ENCODE assay signal across 8 cellular contexts in the genomic region with DNA sequence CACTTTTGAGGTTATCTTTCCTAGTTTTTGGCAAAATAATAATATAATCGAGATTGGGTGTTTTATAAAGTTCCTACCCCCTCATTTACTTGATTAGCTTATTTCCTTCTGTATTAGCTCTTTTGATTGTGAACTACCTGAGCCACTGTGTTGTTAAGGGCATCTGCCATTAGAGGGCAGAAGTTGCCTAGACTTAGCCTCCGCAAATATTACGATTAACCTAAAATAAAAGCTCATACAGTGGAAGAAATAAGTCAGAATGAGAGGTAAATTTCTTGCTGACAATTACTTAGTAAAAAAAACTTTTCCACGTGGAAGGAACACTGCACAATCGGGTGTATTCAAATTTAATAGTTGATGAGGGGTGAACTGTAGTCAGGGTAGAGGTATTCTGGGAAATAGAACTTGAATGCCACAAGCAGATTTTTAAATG. TPM values are rescaled to one million over a fixed set of nuclear protein-coding genes. Genes with fewer than 3 reads are reported as not detected.
DNase-seq lines count a peak whose midpoint lies in the region; ATAC-seq, FAIRE-seq and TF ChIP-seq lines count a peak whose summit lies in the region.

No MANE protein-coding gene starts in this region.

- peak; percentile 51 for FAIRE-seq in kidney (lab: Jason Lieb, UNC)

- DNase-seq in NCI-H1436 (lab: John Stamatoyannopoulos, UW) (peak; percentile 56), NCI-H1436 treated with DMSO at 0.1 percent for 48 hours (lab: John Stamatoyannopoulos, UW) (no peak), SJCRH30 (peak; percentile 34 to 71), brain microvascular endothelial cell (peak; percentile 61), kidney (no peak), left lobe of liver (ENCODE audit: low spot score) (no peak)
- peak; percentile 8 to 21 for DNase-seq in stimulated activated CD8-positive, alpha-beta memory T cell treated with anti-CD3 and anti-CD28 coated beads, Interleukin-4, amount 100 ng/mL, for 4 hours (ENCODE audit: low read depth in 2 of 2, low spot score in 1 of 2)

- in situ Hi-C loops in brain microvascular endothelial cell (cut with HindIII; ENCODE audit: low pct_ligation_motif_present, low sequenced_read_pairs): no loop called here

- no peak for ATAC-seq in left lobe of liver

- peak overlapping the region; percentile 96 for H3K4me3 ChIP-seq in SJCRH30
- H3K4me3 ChIP-seq in brain microvascular endothelial cell (ENCODE audit: low read depth, low read length): peak overlapping the region; percentile 85
- H3K4me3 ChIP-seq in kidney (ENCODE audit: low read length in 2 of 2): peak overlapping the region; percentile 83 to 89

- no peak for TF ChIP-seq EP300 in Ishikawa (IDR thresholded peaks at IDR 0.05; ENCODE audit: borderline replicate concordance)

- H3K9me3 ChIP-seq in SJCRH30 (replicated peaks) (no peaks in the 10 kb centered on the region), kidney (ENCODE audit: control insufficient read depth in 1 of 2, low read length in 2 of 2) (no peaks in the 10 kb centered on the region)

- TF ChIP-seq RAD21 in Ishikawa (IDR thresholded peaks at IDR 0.05; ENCODE audit: low read depth): peak; percentile 49

- intact Hi-C loops in kidney (cut with DNase I): no loop called here

- H3K27me3 ChIP-seq in SJCRH30 (no peaks in the 10 kb centered on the region), brain microvascular endothelial cell (replicated peaks) (no peaks in the 10 kb centered on the region)

- peak; percentile 84 for TF ChIP-seq CTCF in brain microvascular endothelial cell (IDR thresholded peaks at IDR 0.05; ENCODE audit: low read depth, low read length, missing control alignments)
- TF ChIP-seq CTCF in kidney (IDR thresholded peaks at IDR 0.05; ENCODE audit: borderline replicate concordance, extremely low read depth, insufficient read depth): peak; percentile 76

- peak overlapping the region; percentile 5 to 93 for H3K9ac ChIP-seq in kidney (ENCODE audit: low read length in 2 of 2)

- H3K36me3 ChIP-seq in SJCRH30 (peaks cover 53% of the 10 kb centered on the region), brain microvascular endothelial cell (replicated peaks) (peaks cover 17% of the 10 kb centered on the region), kidney (ENCODE audit: control insufficient read depth in 1 of 2, insufficient read depth in 2 of 2, low read length in 2 of 2) (peaks cover 13 to 29% of the 10 kb centered on the region in 2 donors)

- H3K4me1 ChIP-seq in SJCRH30 (peaks cover 9% of the 10 kb centered on the region), kidney (ENCODE audit: control insufficient read depth in 1 of 2, insufficient read depth in 1 of 2, low read depth in 1 of 2, low read length in 2 of 2) (peaks cover 13 to 24% of the 10 kb centered on the region in 2 donors)

- H3K27ac ChIP-seq in SJCRH30 (no peak overlapping the region), brain microvascular endothelial cell (no peak overlapping the region), kidney (ENCODE audit: low read depth in 2 of 2, low read length in 2 of 2) (peak overlapping the region in 1 of 2 donors; percentile 34)

TF ChIP-seq in Ishikawa, 13 proteins besides CTCF, POLR2A, EP300 and RAD21:
- no peak for TF ChIP-seq CREB1 (IDR thresholded peaks at IDR 0.05; ENCODE audit: low read depth)
- no peak for TF ChIP-seq CEBPB (IDR thresholded peaks at IDR 0.05)
- no peak for TF ChIP-seq TCF12 (IDR thresholded peaks at IDR 0.05; ENCODE audit: low read depth)
- TF ChIP-seq NFIC (IDR thresholded peaks at IDR 0.05): no peak
- TF ChIP-seq, protein P1, sequence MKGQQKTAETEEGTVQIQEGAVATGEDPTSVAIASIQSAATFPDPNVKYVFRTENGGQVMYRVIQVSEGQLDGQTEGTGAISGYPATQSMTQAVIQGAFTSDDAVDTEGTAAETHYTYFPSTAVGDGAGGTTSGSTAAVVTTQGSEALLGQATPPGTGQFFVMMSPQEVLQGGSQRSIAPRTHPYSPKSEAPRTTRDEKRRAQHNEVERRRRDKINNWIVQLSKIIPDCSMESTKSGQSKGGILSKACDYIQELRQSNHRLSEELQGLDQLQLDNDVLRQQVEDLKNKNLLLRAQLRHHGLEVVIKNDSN (IDR thresholded peaks at IDR 0.05): no peak
- no peak for TF ChIP-seq TEAD4 (IDR thresholded peaks at IDR 0.05)
- no peak for TF ChIP-seq TAF1 (IDR thresholded peaks at IDR 0.05; ENCODE audit: low read depth)
- TF ChIP-seq EGR1 (IDR thresholded peaks at IDR 0.05): no peak
- no peak for TF ChIP-seq ZBTB7A (IDR thresholded peaks at IDR 0.05; ENCODE audit: low read depth)
- TF ChIP-seq, protein P2, sequence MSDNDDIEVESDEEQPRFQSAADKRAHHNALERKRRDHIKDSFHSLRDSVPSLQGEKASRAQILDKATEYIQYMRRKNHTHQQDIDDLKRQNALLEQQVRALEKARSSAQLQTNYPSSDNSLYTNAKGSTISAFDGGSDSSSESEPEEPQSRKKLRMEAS (IDR thresholded peaks at IDR 0.05): no peak
- TF ChIP-seq FOXM1 (IDR thresholded peaks at IDR 0.05; ENCODE audit: borderline replicate concordance, low read depth): no peak
- no peak for TF ChIP-seq YY1 (IDR thresholded peaks at IDR 0.05; ENCODE audit: low read depth)

RNA-seq across cellular contexts. Expression of gene H3-3A, which starts 2.3 kb away (rescaled TPM):
- total RNA-seq in SJCRH30 (2014; rRNA removed; shearing (Covaris generic)): 923 and 957 TPM in 2 replicates
- 524 TPM for total RNA-seq in kidney
- 404 TPM for polyA plus RNA-seq in kidney (ENCODE audit: insufficient read depth, low read depth, low replicate concordance)
- 129 TPM for total RNA-seq in left lobe of liver

Comparison
In these comparisons a context has a peak if more than half of its experiments do, and no peak if none do; other contexts are left out.
1. DNase-seq: peak in NCI-H1436 (single experiment), SJCRH30 (2 of 2), brain microvascular endothelial cell (single experiment) and stimulated activated CD8-positive, alpha-beta memory T cell treated with anti-CD3 and anti-CD28 coated beads, Interleukin-4, amount 100 ng/mL, for 4 hours (2 of 2); none in NCI-H1436 treated with DMSO at 0.1 percent for 48 hours (single experiment), kidney (single experiment) and left lobe of liver (single experiment).
2. Peak in every context shown above with its lines, with median percentiles within 50 percentile points of each other: H3K4me3 ChIP-seq.